In genomic region chr22:26517429-26517828, GRCh38 we compare ENCODE assay signal across 20 cellular contexts.
"Had no signal": no experiment of that assay in that cellular context is flagged by ENCODE, and none has a peak within 500 bp of the region (broad histone marks: within the 10 kb centered on the region; RNA-seq: fewer than 3 reads in every experiment).

No MANE protein-coding gene starts in this region.

- H3K36me3 Mint-ChIP-seq: mesothelial cell of epicardium, natural killer cell had no signal

- H3K9me3 Mint-ChIP-seq: mesothelial cell of epicardium; natural killer cell; neural crest cell; stimulated activated effector memory CD8-positive, alpha-beta T cell treated with anti-CD3 and anti-CD28 coated beads, Interleukin-12 subunit alpha, Interleukin-12 subunit beta, amount 100 ng/mL, for 72 hours had no signal

- FAIRE-seq: islet of Langerhans had no signal

- H3K4me3 Mint-ChIP-seq: mesothelial cell of epicardium; natural killer cell; neural crest cell; stimulated activated effector memory CD8-positive, alpha-beta T cell treated with anti-CD3 and anti-CD28 coated beads, Interleukin-12 subunit alpha, Interleukin-12 subunit beta, amount 100 ng/mL, for 72 hours had no signal

- H3K27ac Mint-ChIP-seq: mesothelial cell of epicardium had no signal

- DNase-seq: cortex of kidney; dorsolateral prefrontal cortex; effector CD8-positive, alpha-beta T cell; gastrocnemius medialis; heart right ventricle; hypothalamus; kidney glomerular epithelial cell; natural killer cell; stimulated activated CD4-positive, alpha-beta T cell treated with anti-CD3 and anti-CD28 coated beads, Interleukin-4, amount 100 ng/mL, for 1 hour; stimulated activated CD8-positive, alpha-beta memory T cell treated with anti-CD3 and anti-CD28 coated beads, Interleukin-4, amount 100 ng/mL, for 48 hours; stimulated activated naive CD8-positive, alpha-beta T cell treated with anti-CD3 and anti-CD28 coated beads, Interleukin-15, Interleukin-2, amounts not matched to agents 100 U/mL and 50 U/mL, for 24 hours; thyroid gland; upper lobe of right lung had no signal

- H3K9me3 ChIP-seq: gastrocnemius medialis, heart right ventricle, right atrium auricular region, suprapubic skin, thyroid gland, upper lobe of right lung had no signal

- H3K36me3 ChIP-seq: gastrocnemius medialis, right atrium auricular region, suprapubic skin, thyroid gland, upper lobe of right lung had no signal

- H3K4me3 ChIP-seq: dorsolateral prefrontal cortex, gastrocnemius medialis, heart right ventricle, right atrium auricular region, smooth muscle cell, suprapubic skin, thyroid gland, upper lobe of right lung had no signal

- H3K4me2 ChIP-seq: smooth muscle cell had no signal

- ATAC-seq: gastrocnemius medialis; heart right ventricle; natural killer cell; stimulated activated effector memory CD8-positive, alpha-beta T cell treated with anti-CD3 and anti-CD28 coated beads, Interleukin-12 subunit alpha, Interleukin-12 subunit beta, amount 100 ng/mL, for 72 hours; stimulated activated naive CD8-positive, alpha-beta T cell treated with anti-CD3 and anti-CD28 coated beads, Interleukin-15, Interleukin-2, amounts not matched to agents 100 U/mL and 50 U/mL, for 24 hours; upper lobe of right lung had no signal

- H3K27me3 ChIP-seq: dorsolateral prefrontal cortex, gastrocnemius medialis, heart right ventricle, right atrium auricular region, suprapubic skin, thyroid gland, upper lobe of right lung had no signal

- H3K27ac ChIP-seq: heart right ventricle, right atrium auricular region, suprapubic skin, thyroid gland, upper lobe of right lung had no signal
